ENCODE assay signal across 1 cellular context in genomic region chr11:122077459-122077858, GRCh38.
TF ChIP-seq lines count a peak whose summit lies in the region.

No MANE protein-coding gene starts in this region.

TF ChIP-seq in GM23338, 12 proteins besides CTCF, POLR2A, EP300 and RAD21 (continued from another document):
- TF ChIP-seq ETS1 (IDR thresholded peaks at IDR 0.05) (no peak), ZNF114 (CRISPR knock-in tag; IDR thresholded peaks at IDR 0.05) (no peak)
